Comparison of ENCODE assay signal across 9 cellular contexts in the genomic region with DNA sequence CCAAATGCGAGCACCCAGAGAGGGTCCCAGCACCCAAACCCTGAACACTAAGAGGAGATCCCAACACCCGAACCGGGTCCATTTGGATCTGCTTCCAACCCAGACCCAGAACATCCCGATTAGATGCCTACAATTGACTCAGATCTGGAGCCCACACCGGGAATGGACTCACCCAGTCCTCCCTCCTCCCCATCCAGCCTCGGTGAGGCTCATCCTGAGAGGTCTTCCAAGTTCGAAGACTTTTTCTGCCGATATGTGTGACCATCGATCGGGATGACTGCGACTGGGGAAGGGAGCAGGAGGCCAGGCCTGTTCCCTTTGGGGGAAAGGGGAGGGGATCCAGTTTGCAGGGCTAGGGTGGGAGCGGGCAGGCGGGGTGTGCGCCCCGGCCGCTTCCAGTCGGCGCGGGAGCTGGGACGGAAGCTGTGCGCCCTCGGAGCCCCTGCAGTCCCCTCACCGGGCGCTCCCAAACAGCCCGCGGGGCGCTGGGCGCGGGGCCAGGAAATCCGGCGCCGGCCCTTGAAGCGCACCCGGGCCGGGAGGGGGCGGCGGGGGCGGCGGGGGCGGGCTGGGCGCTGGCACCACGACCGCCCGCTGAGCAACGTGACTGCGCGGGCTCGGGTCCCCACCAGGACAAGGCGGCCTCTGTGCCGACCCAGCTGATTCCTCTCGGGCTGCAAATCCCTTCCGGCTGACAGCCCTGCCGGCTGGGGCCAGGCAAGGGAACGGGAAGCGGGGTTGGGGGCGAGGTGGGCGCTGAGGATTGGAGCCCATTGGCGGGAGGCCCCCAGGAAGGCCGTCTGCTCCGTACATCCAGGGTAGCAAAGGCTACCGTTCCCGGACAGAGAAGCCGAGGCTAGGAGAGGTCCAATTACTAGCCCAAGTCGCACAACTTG.
A peak's percentile ranks its signal among the peaks of the same experiment; 100 is the strongest.
DNase-seq lines count a peak whose midpoint lies in the region; ATAC-seq, FAIRE-seq and TF ChIP-seq lines count a peak whose summit lies in the region.
"Had no signal": no experiment of that assay in that cellular context is flagged by ENCODE, and none has a peak within 500 bp of the region (broad histone marks: within the 10 kb centered on the region; RNA-seq: fewer than 3 reads in every experiment).

No MANE protein-coding gene starts in this region.

- H3K4me3 ChIP-seq in esophagus muscularis mucosa = peak overlapping the region; percentile 50 to 59 (median 57)
- H3K4me3 ChIP-seq in trophoblast cell (ENCODE audit: low read depth, low read length) = no peak overlapping the region

- H3K14ac ChIP-seq in trophoblast cell (ENCODE audit: low read length) = peak overlapping the region; percentile 48

- H2BK120ac ChIP-seq in trophoblast cell (ENCODE audit: insufficient read depth, low read length, poor library complexity) = peak overlapping the region; percentile 90

- H3K27me3 Mint-ChIP-seq in T-helper 2 cell treated with Interferon-gamma antibody and Interleukin-4, amounts not matched to agents 5 μg/mL and 100 μg/mL, for 36 hours (ENCODE audit: low read depth) = peaks cover 11% of the 10 kb centered on the region

- DNase-seq in GM12891 (ENCODE audit: insufficient read length, low spot score) = no peak
- DNase-seq in T-helper 2 cell treated with Interferon-gamma antibody and Interleukin-4, amounts not matched to agents 5 μg/mL and 100 μg/mL, for 36 hours (ENCODE audit: low spot score) = no peak
- no peak for DNase-seq in esophagus muscularis mucosa (ENCODE audit: extremely low spot score)
- no peak for DNase-seq in trophoblast cell
- no peak for DNase-seq in NAMALWA (ENCODE audit: low spot score)
- no peak for DNase-seq in SHP77 (lab: John Stamatoyannopoulos, UW)

- peak overlapping the region; percentile 56 for H3K4me3 Mint-ChIP-seq in T-helper 2 cell treated with Interferon-gamma antibody and Interleukin-4, amounts not matched to agents 5 μg/mL and 100 μg/mL, for 36 hours

- H4K91ac ChIP-seq in trophoblast cell (ENCODE audit: low read depth, low read length) = peak overlapping the region; percentile 89

- H3K36me3 ChIP-seq in esophagus muscularis mucosa (no peaks in the 10 kb centered on the region), trophoblast cell (ENCODE audit: control insufficient read depth in 1 of 2, insufficient read depth in 2 of 2, low read length in 2 of 2) (no peaks in the 10 kb centered on the region)

- no peak overlapping the region for H4K12ac ChIP-seq in trophoblast cell (ENCODE audit: low read depth, low read length)

- peak overlapping the region; percentile 89 for H2BK12ac ChIP-seq in trophoblast cell (ENCODE audit: low read length)

- H2AK5ac ChIP-seq in trophoblast cell (ENCODE audit: low read length) = peak overlapping the region; percentile 65

- peaks cover 2% of the 10 kb centered on the region for H3K4me1 Mint-ChIP-seq in T-helper 2 cell treated with Interferon-gamma antibody and Interleukin-4, amounts not matched to agents 5 μg/mL and 100 μg/mL, for 36 hours (ENCODE audit: low read depth)

- H3K9me3 Mint-ChIP-seq in T-helper 2 cell treated with Interferon-gamma antibody and Interleukin-4, amounts not matched to agents 5 μg/mL and 100 μg/mL, for 36 hours = no peaks in the 10 kb centered on the region

- no peak for TF ChIP-seq CTCF in esophagus muscularis mucosa (IDR thresholded peaks at IDR 0.05)

- no peak for TF ChIP-seq EP300 in esophagus muscularis mucosa (IDR thresholded peaks at IDR 0.05)

- no peaks in the 10 kb centered on the region for H3K36me3 Mint-ChIP-seq in T-helper 2 cell treated with Interferon-gamma antibody and Interleukin-4, amounts not matched to agents 5 μg/mL and 100 μg/mL, for 36 hours (ENCODE audit: low read depth)

- H3K23ac ChIP-seq in trophoblast cell (ENCODE audit: low read length) = no peak overlapping the region

- TF ChIP-seq POLR2A in GM12891 (IDR thresholded peaks at IDR 0.05; ENCODE audit: low read depth, low read length) (no peak), esophagus muscularis mucosa (IDR thresholded peaks at IDR 0.05; ENCODE audit: low read depth) (no peak)

- peak overlapping the region; percentile 17 for H4K8ac ChIP-seq in trophoblast cell (ENCODE audit: low read depth, low read length)

- H3K27ac Mint-ChIP-seq in T-helper 2 cell treated with Interferon-gamma antibody and Interleukin-4, amounts not matched to agents 5 μg/mL and 100 μg/mL, for 36 hours = no peak overlapping the region

- peaks cover 5 to 23% (median 14%) of the 10 kb centered on the region in 4 donors for H3K4me1 ChIP-seq in esophagus muscularis mucosa
- H3K4me1 ChIP-seq in trophoblast cell (ENCODE audit: control insufficient read depth in 1 of 2, insufficient read depth in 2 of 2, low read length in 2 of 2) = peaks cover 11 to 25% of the 10 kb centered on the region in 2 experiments

- no peak overlapping the region for H2AFZ ChIP-seq in trophoblast cell (ENCODE audit: insufficient read depth, low read length, poor library complexity)

- H3K27ac ChIP-seq in esophagus muscularis mucosa (replicated peaks in 1 of 4) = no peak overlapping the region
- no peak overlapping the region for H3K27ac ChIP-seq in trophoblast cell (ENCODE audit: low read depth, low read length)

- H3K79me2 ChIP-seq in trophoblast cell (ENCODE audit: control insufficient read depth, insufficient read depth, low read length, poor library complexity) = peaks cover 2% of the 10 kb centered on the region

- peak overlapping the region; percentile 22 for H3K18ac ChIP-seq in trophoblast cell (ENCODE audit: low read length)

- WGBS in esophagus muscularis mucosa = 32% methylated on average over 16 of the region's 64 CpGs
- WGBS in trophoblast cell (ENCODE audit: extremely low coverage, insufficient coverage, insufficient read length) = no CpG with 5 or more reads among the region's 64 CpGs

- ATAC-seq in GM18520 (IDR thresholded peaks at IDR 0.05; ENCODE audit: unreplicated experiment) = no peak
- ATAC-seq in HG03520 (IDR thresholded peaks at IDR 0.05; ENCODE audit: unreplicated experiment) = no peak

- H3K9me3 ChIP-seq in esophagus muscularis mucosa = no peaks in the 10 kb centered on the region
- H3K9me3 ChIP-seq in trophoblast cell (ENCODE audit: insufficient read depth, low read depth, low read length) = no peaks in the 10 kb centered on the region

- intact Hi-C loops in esophagus muscularis mucosa (cut with DNase I) = no loop called here

- FAIRE-seq in GM12891 (lab: Jason Lieb, UNC) = peak; percentile 9
- FAIRE-seq: endometrium had no signal

- H3K79me1 ChIP-seq in trophoblast cell (ENCODE audit: low read length) = peaks cover 34% of the 10 kb centered on the region

- H3K4me2 ChIP-seq in trophoblast cell (ENCODE audit: low read length) = no peak overlapping the region

- H3K27me3 ChIP-seq in esophagus muscularis mucosa (peaks cover 0 to 7% (median 0%) of the 10 kb centered on the region in 4 donors), trophoblast cell (ENCODE audit: insufficient read depth, low read length) (no peaks in the 10 kb centered on the region)

- peak overlapping the region; percentile 37 for H2BK5ac ChIP-seq in trophoblast cell (ENCODE audit: low read depth, low read length, poor library complexity)

- peak overlapping the region; percentile 13 for H3K4ac ChIP-seq in trophoblast cell (ENCODE audit: low read depth, low read length)

- H3K9ac ChIP-seq in trophoblast cell (ENCODE audit: low read length) = no peak overlapping the region

TF ChIP-seq in GM12891, 5 proteins besides CTCF, POLR2A, EP300 and RAD21:
- TF ChIP-seq SPI1 (IDR thresholded peaks at IDR 0.05; ENCODE audit: low read depth, low read length) (no peak), PAX5 (IDR thresholded peaks at IDR 0.05; ENCODE audit: insufficient read depth, low read length, severe bottlenecking) (no peak), POLR2AphosphoS5 (IDR thresholded peaks at IDR 0.05; ENCODE audit: low read depth, low read length) (no peak), POU2F2 (IDR thresholded peaks at IDR 0.05; ENCODE audit: low read depth, low read length) (no peak), TAF1 (IDR thresholded peaks at IDR 0.05; ENCODE audit: low read depth, low read length) (no peak)
